In the genomic region with DNA sequence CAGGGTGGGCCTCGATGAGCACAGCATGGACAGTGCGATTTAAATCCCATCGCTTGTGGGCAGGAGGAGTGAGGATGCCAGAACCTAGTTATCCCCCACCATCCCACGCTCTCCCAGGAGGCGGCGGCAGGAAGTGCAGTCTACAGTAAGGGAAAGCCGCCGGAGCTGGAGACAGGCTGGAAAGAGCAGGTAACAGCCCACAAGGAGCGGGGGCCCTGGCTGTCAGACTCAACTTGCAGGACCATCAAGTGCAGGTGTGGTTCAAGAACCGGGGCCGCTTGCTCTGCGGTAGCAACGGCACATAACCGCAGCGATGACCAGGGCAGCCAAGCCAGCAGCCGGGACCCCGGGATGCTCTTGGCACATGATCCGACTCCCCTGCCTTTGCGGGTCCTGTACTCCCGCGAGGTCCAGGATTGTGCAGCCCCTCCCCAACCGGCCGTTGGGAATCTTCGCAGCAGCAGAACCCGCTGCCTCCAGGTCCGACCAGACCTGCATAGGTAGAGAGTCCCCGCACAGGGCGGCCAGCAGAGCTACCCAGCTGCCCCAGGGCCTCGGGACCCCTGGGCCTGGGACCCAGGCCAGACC, we compare ENCODE assay signal across 7 cellular contexts.
DNase-seq lines count a peak whose midpoint lies in the region; ATAC-seq, FAIRE-seq and TF ChIP-seq lines count a peak whose summit lies in the region.

No MANE protein-coding gene starts in this region.

- no peaks in the 10 kb centered on the region for H3K9me3 ChIP-seq in iPS-18c (ENCODE audit: control insufficient read depth, insufficient read depth, low read length)
- H3K9me3 ChIP-seq in sigmoid colon = peaks cover 0 to 2% (median 0%) of the 10 kb centered on the region in 4 donors

- TF ChIP-seq CTCF in astrocyte of the cerebellum (IDR thresholded peaks at IDR 0.05; ENCODE audit: low read depth, low read length, missing control alignments) (peak; percentile 57), sigmoid colon (IDR thresholded peaks at IDR 0.05) (peak in 1 of 4 experiments; percentile 18)

- peak overlapping the region; percentile 58 for H3K4me3 ChIP-seq in astrocyte of the cerebellum (ENCODE audit: low read depth, low read length)
- H3K4me3 ChIP-seq in iPS-18c (ENCODE audit: insufficient read depth, low read depth, low read length) = peak overlapping the region; percentile 71
- peak overlapping the region; percentile 17 to 54 (median 42) for H3K4me3 ChIP-seq in sigmoid colon

- peak; percentile 59 for DNase-seq in HTR-8/SVneo (ENCODE audit: insufficient read length, low spot score)
- peak; percentile 11 for DNase-seq in astrocyte of the cerebellum (ENCODE audit: low read depth)
- DNase-seq in sigmoid colon = peak; percentile 72
- DNase-seq in NCI-H1417 (lab: John Stamatoyannopoulos, UW) = no peak
- no peak for DNase-seq in stimulated activated CD4-positive, alpha-beta T cell treated with anti-CD3 and anti-CD28 coated beads, Interleukin-1b, Interleukin-23, amount 100 ng/mL, for 48 hours

- WGBS in sigmoid colon, 2 donors = 8 to 29% methylated on average over 29 of the region's 29 CpGs

- in situ Hi-C loops in astrocyte of the cerebellum (cut with HindIII; ENCODE audit: low sequenced_read_pairs) = no loop called here

- H3K4me1 ChIP-seq in sigmoid colon = peaks cover 0 to 16% (median 13%) of the 10 kb centered on the region in 4 donors

- no peak for TF ChIP-seq POLR2A in sigmoid colon (IDR thresholded peaks at IDR 0.05)

- H3K27me3 ChIP-seq in sigmoid colon = peaks cover 0 to 27% (median 0%) of the 10 kb centered on the region in 3 donors

- H3K27ac ChIP-seq in sigmoid colon = peak overlapping the region in 3 of 4 donors; percentile 29 to 39 (median 35)

- no peaks in the 10 kb centered on the region for H3K36me3 ChIP-seq in sigmoid colon

- intact Hi-C loops in sigmoid colon (cut with DNase I) = no loop called here

- TF ChIP-seq EP300 in sigmoid colon (IDR thresholded peaks at IDR 0.05) = no peak

- peak; percentile 2 for ATAC-seq in GM18511 (IDR thresholded peaks at IDR 0.05; ENCODE audit: unreplicated experiment)

- peak; percentile 36 for FAIRE-seq in HTR-8/SVneo (lab: Jason Lieb, UNC)

Comparison
In these comparisons a context has a peak if more than half of its experiments do, and no peak if none do; other contexts are left out.
1. DNase-seq: peak in HTR-8/SVneo (single experiment), astrocyte of the cerebellum (single experiment) and sigmoid colon (single experiment); none in NCI-H1417 (0 of 3) and stimulated activated CD4-positive, alpha-beta T cell treated with anti-CD3 and anti-CD28 coated beads, Interleukin-1b, Interleukin-23, amount 100 ng/mL, for 48 hours (single experiment).
2. Peak in every context shown above with its lines, with median percentiles within 50 percentile points of each other: H3K4me3 ChIP-seq.